In the genomic region with DNA sequence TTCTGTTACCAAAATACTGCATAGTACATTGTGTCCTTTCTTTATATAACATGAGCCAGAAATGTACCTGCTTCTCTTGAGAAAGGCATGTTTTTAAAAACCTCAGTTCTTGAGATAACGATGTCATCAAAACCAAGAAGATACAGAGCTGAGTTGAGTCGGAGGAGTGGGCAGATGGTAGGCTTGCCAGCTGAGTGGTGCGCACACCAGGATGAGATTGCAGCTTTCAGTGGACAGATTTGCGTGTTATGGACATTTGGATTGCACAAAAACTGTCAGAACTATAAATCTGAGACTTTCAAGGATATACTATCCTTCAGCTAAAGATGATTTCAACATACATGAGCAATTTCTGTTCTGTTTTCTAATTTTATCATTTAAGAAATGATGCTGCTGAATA, we compare ENCODE assay signal across 1 cellular context.
TF ChIP-seq lines count a peak whose summit lies in the region.

No MANE protein-coding gene starts in this region.

TF ChIP-seq in K562, 482 proteins besides CTCF, POLR2A, EP300 and RAD21 (continued from another document):
- TF ChIP-seq, protein P1, sequence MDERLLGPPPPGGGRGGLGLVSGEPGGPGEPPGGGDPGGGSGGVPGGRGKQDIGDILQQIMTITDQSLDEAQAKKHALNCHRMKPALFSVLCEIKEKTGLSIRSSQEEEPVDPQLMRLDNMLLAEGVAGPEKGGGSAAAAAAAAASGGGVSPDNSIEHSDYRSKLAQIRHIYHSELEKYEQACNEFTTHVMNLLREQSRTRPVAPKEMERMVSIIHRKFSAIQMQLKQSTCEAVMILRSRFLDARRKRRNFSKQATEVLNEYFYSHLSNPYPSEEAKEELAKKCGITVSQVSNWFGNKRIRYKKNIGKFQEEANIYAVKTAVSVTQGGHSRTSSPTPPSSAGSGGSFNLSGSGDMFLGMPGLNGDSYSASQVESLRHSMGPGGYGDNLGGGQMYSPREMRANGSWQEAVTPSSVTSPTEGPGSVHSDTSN (CRISPR knock-in tag; IDR thresholded peaks at IDR 0.05; ENCODE audit: low read depth): no peak
- TF ChIP-seq, protein P1 (tag; conservative IDR thresholded peaks at IDR 0.05; ENCODE audit: low read depth): peak; percentile 92
- TF ChIP-seq, protein P2, sequence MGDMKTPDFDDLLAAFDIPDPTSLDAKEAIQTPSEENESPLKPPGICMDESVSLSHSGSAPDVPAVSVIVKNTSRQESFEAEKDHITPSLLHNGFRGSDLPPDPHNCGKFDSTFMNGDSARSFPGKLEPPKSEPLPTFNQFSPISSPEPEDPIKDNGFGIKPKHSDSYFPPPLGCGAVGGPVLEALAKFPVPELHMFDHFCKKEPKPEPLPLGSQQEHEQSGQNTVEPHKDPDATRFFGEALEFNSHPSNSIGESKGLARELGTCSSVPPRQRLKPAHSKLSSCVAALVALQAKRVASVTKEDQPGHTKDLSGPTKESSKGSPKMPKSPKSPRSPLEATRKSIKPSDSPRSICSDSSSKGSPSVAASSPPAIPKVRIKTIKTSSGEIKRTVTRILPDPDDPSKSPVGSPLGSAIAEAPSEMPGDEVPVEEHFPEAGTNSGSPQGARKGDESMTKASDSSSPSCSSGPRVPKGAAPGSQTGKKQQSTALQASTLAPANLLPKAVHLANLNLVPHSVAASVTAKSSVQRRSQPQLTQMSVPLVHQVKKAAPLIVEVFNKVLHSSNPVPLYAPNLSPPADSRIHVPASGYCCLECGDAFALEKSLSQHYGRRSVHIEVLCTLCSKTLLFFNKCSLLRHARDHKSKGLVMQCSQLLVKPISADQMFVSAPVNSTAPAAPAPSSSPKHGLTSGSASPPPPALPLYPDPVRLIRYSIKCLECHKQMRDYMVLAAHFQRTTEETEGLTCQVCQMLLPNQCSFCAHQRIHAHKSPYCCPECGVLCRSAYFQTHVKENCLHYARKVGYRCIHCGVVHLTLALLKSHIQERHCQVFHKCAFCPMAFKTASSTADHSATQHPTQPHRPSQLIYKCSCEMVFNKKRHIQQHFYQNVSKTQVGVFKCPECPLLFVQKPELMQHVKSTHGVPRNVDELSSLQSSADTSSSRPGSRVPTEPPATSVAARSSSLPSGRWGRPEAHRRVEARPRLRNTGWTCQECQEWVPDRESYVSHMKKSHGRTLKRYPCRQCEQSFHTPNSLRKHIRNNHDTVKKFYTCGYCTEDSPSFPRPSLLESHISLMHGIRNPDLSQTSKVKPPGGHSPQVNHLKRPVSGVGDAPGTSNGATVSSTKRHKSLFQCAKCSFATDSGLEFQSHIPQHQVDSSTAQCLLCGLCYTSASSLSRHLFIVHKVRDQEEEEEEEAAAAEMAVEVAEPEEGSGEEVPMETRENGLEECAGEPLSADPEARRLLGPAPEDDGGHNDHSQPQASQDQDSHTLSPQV (IDR thresholded peaks at IDR 0.05): 0 out of 2 replicates have a peak, but pooled peaks have one; percentile 31
- TF ChIP-seq, protein P3, sequence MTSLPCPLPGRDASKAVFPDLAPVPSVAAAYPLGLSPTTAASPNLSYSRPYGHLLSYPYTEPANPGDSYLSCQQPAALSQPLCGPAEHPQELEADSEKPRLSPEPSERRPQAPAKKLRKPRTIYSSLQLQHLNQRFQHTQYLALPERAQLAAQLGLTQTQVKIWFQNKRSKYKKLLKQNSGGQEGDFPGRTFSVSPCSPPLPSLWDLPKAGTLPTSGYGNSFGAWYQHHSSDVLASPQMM (CRISPR knock-in tag; IDR thresholded peaks at IDR 0.05): no peak
- no peak for TF ChIP-seq BCOR (IDR thresholded peaks at IDR 0.05)
- TF ChIP-seq, protein P4, sequence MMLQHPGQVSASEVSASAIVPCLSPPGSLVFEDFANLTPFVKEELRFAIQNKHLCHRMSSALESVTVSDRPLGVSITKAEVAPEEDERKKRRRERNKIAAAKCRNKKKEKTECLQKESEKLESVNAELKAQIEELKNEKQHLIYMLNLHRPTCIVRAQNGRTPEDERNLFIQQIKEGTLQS (IDR thresholded peaks at IDR 0.05): 0 out of 2 replicates have a peak, but pooled peaks have one; percentile 25
- TF ChIP-seq, protein P4 (CRISPR knock-in tag; conservative IDR thresholded peaks at IDR 0.05): no peak
- TF ChIP-seq GABPB1 (CRISPR knock-in tag; IDR thresholded peaks at IDR 0.05): no peak
- TF ChIP-seq HNRNPH1 (optimal IDR thresholded peaks at IDR 0.05; ENCODE audit: low read depth, low read length): no peak
- TF ChIP-seq TAF9B (IDR thresholded peaks at IDR 0.05; ENCODE audit: partially characterized antibody): no peak
- no peak for TF ChIP-seq FOS (IDR thresholded peaks at IDR 0.05; ENCODE audit: extremely low read depth, insufficient read length)
- TF ChIP-seq RBM14 (IDR thresholded peaks at IDR 0.05; ENCODE audit: borderline replicate concordance, insufficient read depth, low read depth, low read length): no peak
- peak; percentile 81 for TF ChIP-seq CEBPB (tag; IDR thresholded peaks at IDR 0.05)
- peak; percentile 39; the same call in 1 of the 2 replicates for TF ChIP-seq ATF7 (IDR thresholded peaks at IDR 0.05)
- TF ChIP-seq KDM1A (IDR thresholded peaks at IDR 0.05): peak; percentile 68 to 75
TF ChIP-seq in K562: peak in this region for 15.
